ENCODE assay signal across 9 cellular contexts in genomic region chr9:132410642-132411041, GRCh38. TPM values are rescaled to one million over a fixed set of nuclear protein-coding genes. Genes with fewer than 3 reads are reported as not detected.
DNase-seq lines count a peak whose midpoint lies in the region; ATAC-seq and TF ChIP-seq lines count a peak whose summit lies in the region.
"Had no signal": no experiment of that assay in that cellular context is flagged by ENCODE, and none has a peak within 500 bp of the region (broad histone marks: within the 10 kb centered on the region; RNA-seq: fewer than 3 reads in every experiment).

No MANE protein-coding gene starts in this region.

- DNase-seq in NCI-H345 (lab: John Stamatoyannopoulos, UW) (peak; percentile 21), NCI-H345 treated with DMSO at 0.1 percent for 48 hours (lab: John Stamatoyannopoulos, UW; ENCODE audit: unreplicated experiment) (no peak), thyroid gland (no peak), NCI-H2081 (lab: John Stamatoyannopoulos, UW) (no peak)
- DNase-seq in activated T-cell treated with anti-CD3 and anti-CD28 coated beads, Interleukin-2, amount 50 U/mL, for 24 hours: no peak

- H3K36me3 Mint-ChIP-seq in activated T-cell treated with anti-CD3 and anti-CD28 coated beads, Interleukin-2, amount 50 U/mL, for 24 hours (ENCODE audit: low read depth): peaks cover 9% of the 10 kb centered on the region
- H3K36me3 Mint-ChIP-seq in stimulated activated naive CD8-positive, alpha-beta T cell treated with anti-CD3 and anti-CD28 coated beads, Interleukin-15, Interleukin-2, amounts not matched to agents 100 ng/mL and 50 ng/mL, for 24 hours (ENCODE audit: low read depth): peaks cover 3% of the 10 kb centered on the region

- H3K4me1 ChIP-seq in iPS-18a (ENCODE audit: control insufficient read depth, low read depth, low read length) (peaks cover 20% of the 10 kb centered on the region), thyroid gland (peaks cover 20 to 25% of the 10 kb centered on the region in 2 donors)

- no peaks in the 10 kb centered on the region for H3K36me3 ChIP-seq in iPS-18a (ENCODE audit: control insufficient read depth, low read depth, low read length)
- H3K36me3 ChIP-seq in thyroid gland: no peaks in the 10 kb centered on the region

- H3K27ac ChIP-seq in iPS-18a (ENCODE audit: low read length) (no peak overlapping the region), thyroid gland (no peak overlapping the region)

- H3K27me3 Mint-ChIP-seq in activated T-cell treated with anti-CD3 and anti-CD28 coated beads, Interleukin-2, amount 50 U/mL, for 24 hours: peaks cover 50% of the 10 kb centered on the region
- H3K27me3 Mint-ChIP-seq in stimulated activated naive CD8-positive, alpha-beta T cell treated with anti-CD3 and anti-CD28 coated beads, Interleukin-15, Interleukin-2, amounts not matched to agents 100 ng/mL and 50 ng/mL, for 24 hours: peaks cover 50% of the 10 kb centered on the region

- no peak for ATAC-seq in HG02571 (IDR thresholded peaks at IDR 0.05; ENCODE audit: unreplicated experiment)

- WGBS in thyroid gland, 2 donors: 9 to 20% methylated on average over 10 to 18 of the region's 19 CpGs

- H3K27ac Mint-ChIP-seq in activated T-cell treated with anti-CD3 and anti-CD28 coated beads, Interleukin-2, amount 50 U/mL, for 24 hours: peak overlapping the region; percentile 50
- peak overlapping the region; percentile 5 for H3K27ac Mint-ChIP-seq in stimulated activated naive CD8-positive, alpha-beta T cell treated with anti-CD3 and anti-CD28 coated beads, Interleukin-15, Interleukin-2, amounts not matched to agents 100 ng/mL and 50 ng/mL, for 24 hours

- no peaks in the 10 kb centered on the region for H3K9me3 Mint-ChIP-seq in activated T-cell treated with anti-CD3 and anti-CD28 coated beads, Interleukin-2, amount 50 U/mL, for 24 hours
- H3K9me3 Mint-ChIP-seq in stimulated activated naive CD8-positive, alpha-beta T cell treated with anti-CD3 and anti-CD28 coated beads, Interleukin-15, Interleukin-2, amounts not matched to agents 100 ng/mL and 50 ng/mL, for 24 hours: no peaks in the 10 kb centered on the region

- H3K9me3 ChIP-seq in iPS-18a (ENCODE audit: control insufficient read depth, low read depth, low read length) (no peaks in the 10 kb centered on the region), thyroid gland (no peaks in the 10 kb centered on the region)

- H3K27me3 ChIP-seq in iPS-18a (ENCODE audit: control insufficient read depth, insufficient read depth, low read length) (peaks cover 75% of the 10 kb centered on the region), thyroid gland (peaks cover 9% of the 10 kb centered on the region)

- intact Hi-C loops in thyroid gland (cut with DNase I): loop anchor here (10.0 kb wide), 1 partner anchor 384 kb away; no protein-coding TSS in a partner anchor

- no peak overlapping the region for H3K9ac ChIP-seq in iPS-18a (ENCODE audit: low read length)

- no peak for TF ChIP-seq CTCF in thyroid gland (IDR thresholded peaks at IDR 0.05)

- H3K4me3 ChIP-seq in iPS-18a (ENCODE audit: low read length): peak overlapping the region; percentile 62
- peak overlapping the region in 1 of 3 donors; percentile 38 for H3K4me3 ChIP-seq in thyroid gland (replicated peaks in 1 of 3)

- H3K4me1 Mint-ChIP-seq in activated T-cell treated with anti-CD3 and anti-CD28 coated beads, Interleukin-2, amount 50 U/mL, for 24 hours (ENCODE audit: low read depth): peaks cover 38% of the 10 kb centered on the region
- peaks cover 41% of the 10 kb centered on the region for H3K4me1 Mint-ChIP-seq in stimulated activated naive CD8-positive, alpha-beta T cell treated with anti-CD3 and anti-CD28 coated beads, Interleukin-15, Interleukin-2, amounts not matched to agents 100 ng/mL and 50 ng/mL, for 24 hours (ENCODE audit: low read depth)

- H3K4me3 Mint-ChIP-seq in activated T-cell treated with anti-CD3 and anti-CD28 coated beads, Interleukin-2, amount 50 U/mL, for 24 hours: peak overlapping the region; percentile 65
- peak overlapping the region; percentile 70 for H3K4me3 Mint-ChIP-seq in stimulated activated naive CD8-positive, alpha-beta T cell treated with anti-CD3 and anti-CD28 coated beads, Interleukin-15, Interleukin-2, amounts not matched to agents 100 ng/mL and 50 ng/mL, for 24 hours

- TF ChIP-seq POLR2A in thyroid gland (IDR thresholded peaks at IDR 0.05): no peak

RNA-seq across cellular contexts. Expression of gene CFAP77, which starts 0.6 kb away (rescaled TPM):
- under 1 TPM in 1 of 4 donors, not detected in 3; 0.44 TPM for total RNA-seq in thyroid gland
- total RNA-seq: liver had no signal

RNA-seq across cellular contexts. Expression of gene TTF1, which starts 4.0 kb away (rescaled TPM):
- total RNA-seq in thyroid gland: 10 to 100 TPM; 10.8 to 19.3 (median 13.6) TPM

RNA-seq across cellular contexts. Expression of gene SETX, which starts 55.9 kb away (rescaled TPM):
- 100 to 1,000 TPM; 132 to 192 (median 170) TPM for total RNA-seq in thyroid gland
